ENCODE assay signal across 16 cellular contexts in genomic region chr2:154960802-154961583, GRCh38.
DNase-seq lines count a peak whose midpoint lies in the region; ATAC-seq and TF ChIP-seq lines count a peak whose summit lies in the region.
"Had no signal": no experiment of that assay in that cellular context is flagged by ENCODE, and none has a peak within 500 bp of the region (broad histone marks: within the 10 kb centered on the region; RNA-seq: fewer than 3 reads in every experiment).

No MANE protein-coding gene starts in this region.

- H3K4me3 ChIP-seq in lower leg skin (ENCODE audit: low read depth, poor library complexity, severe bottlenecking), result no peak overlapping the region
- H3K4me3 ChIP-seq: adrenal gland, HAP-1, testis had no signal

- H3K27me3 Mint-ChIP-seq in activated CD8-positive, alpha-beta T cell treated with anti-CD3 and anti-CD28 coated beads for 36 hours, result no peaks in the 10 kb centered on the region

- no peak for TF ChIP-seq CTCF in lower leg skin (IDR thresholded peaks at IDR 0.05)
- TF ChIP-seq CTCF in activated CD8-positive, alpha-beta T cell treated with anti-CD3 and anti-CD28 coated beads for 36 hours (IDR thresholded peaks at IDR 0.05), result no peak

- H3K4me3 Mint-ChIP-seq in activated CD8-positive, alpha-beta T cell treated with anti-CD3 and anti-CD28 coated beads for 36 hours, result no peak overlapping the region

- TF ChIP-seq POLR2A in lower leg skin (IDR thresholded peaks at IDR 0.05), result no peak

- DNase-seq in lower leg skin (ENCODE audit: low spot score in 2 of 2) (no peak), iPS-NIHi11 (ENCODE audit: low spot score) (no peak), cortex of kidney (lab: John Stamatoyannopoulos, UW) (no peak)
- DNase-seq in activated CD8-positive, alpha-beta T cell treated with anti-CD3 and anti-CD28 coated beads for 36 hours, result no peak
- DNase-seq: activated CD4-positive, alpha-beta T cell treated with anti-CD3 and anti-CD28 coated beads for 1 hour; activated T-cell treated with anti-CD3 and anti-CD28 coated beads, Interleukin-2, amount 50 U/mL, for 48 hours; adrenal gland; NCI-H1930; posterior cingulate gyrus; T-helper 2 cell; testis had no signal

- peak; percentile 45 for ATAC-seq in GM18499 (IDR thresholded peaks at IDR 0.05; ENCODE audit: insufficient read depth, unreplicated experiment)
- peak; percentile 89 for ATAC-seq in GM19455 (IDR thresholded peaks at IDR 0.05; ENCODE audit: unreplicated experiment)
- peak; percentile 82 for ATAC-seq in HG02798 (IDR thresholded peaks at IDR 0.05; ENCODE audit: poor library complexity, unreplicated experiment)
- ATAC-seq in HG03460 (IDR thresholded peaks at IDR 0.05; ENCODE audit: unreplicated experiment), result peak; percentile 62
- ATAC-seq in activated CD8-positive, alpha-beta T cell treated with anti-CD3 and anti-CD28 coated beads for 36 hours, result no peak

- CTCF ChIA-PET in activated CD8-positive, alpha-beta T cell treated with anti-CD3 and anti-CD28 coated beads for 36 hours (lab: Charles Lee), result interaction anchor here (1.4 kb wide), 1 partner anchor 8 kb away, joined by 3 read pairs; no protein-coding TSS in a partner anchor

- H3K9me3 Mint-ChIP-seq in activated CD8-positive, alpha-beta T cell treated with anti-CD3 and anti-CD28 coated beads for 36 hours, result peaks cover 6% of the 10 kb centered on the region

- intact Hi-C loops in lower leg skin (cut with DNase I; ENCODE audit: low total_unique reads), result no loop called here
- intact Hi-C loops in activated CD8-positive, alpha-beta T cell treated with anti-CD3 and anti-CD28 coated beads for 36 hours (cut with micrococcal nuclease), result no loop called here

- H3K27ac Mint-ChIP-seq in activated CD8-positive, alpha-beta T cell treated with anti-CD3 and anti-CD28 coated beads for 36 hours, result no peak overlapping the region

- 71 to 78% methylated on average over 3 of the region's 3 CpGs for WGBS in lower leg skin, 2 donors

- H3K4me1 Mint-ChIP-seq in activated CD8-positive, alpha-beta T cell treated with anti-CD3 and anti-CD28 coated beads for 36 hours (ENCODE audit: low read depth), result no peaks in the 10 kb centered on the region

- POLR2A ChIA-PET in activated CD8-positive, alpha-beta T cell treated with anti-CD3 and anti-CD28 coated beads for 36 hours (lab: Charles Lee), result no interaction called here

- no peaks in the 10 kb centered on the region for H3K36me3 Mint-ChIP-seq in activated CD8-positive, alpha-beta T cell treated with anti-CD3 and anti-CD28 coated beads for 36 hours (ENCODE audit: low read depth)
